Comparison of ENCODE assay signal across 8 cellular contexts in the genomic region with DNA sequence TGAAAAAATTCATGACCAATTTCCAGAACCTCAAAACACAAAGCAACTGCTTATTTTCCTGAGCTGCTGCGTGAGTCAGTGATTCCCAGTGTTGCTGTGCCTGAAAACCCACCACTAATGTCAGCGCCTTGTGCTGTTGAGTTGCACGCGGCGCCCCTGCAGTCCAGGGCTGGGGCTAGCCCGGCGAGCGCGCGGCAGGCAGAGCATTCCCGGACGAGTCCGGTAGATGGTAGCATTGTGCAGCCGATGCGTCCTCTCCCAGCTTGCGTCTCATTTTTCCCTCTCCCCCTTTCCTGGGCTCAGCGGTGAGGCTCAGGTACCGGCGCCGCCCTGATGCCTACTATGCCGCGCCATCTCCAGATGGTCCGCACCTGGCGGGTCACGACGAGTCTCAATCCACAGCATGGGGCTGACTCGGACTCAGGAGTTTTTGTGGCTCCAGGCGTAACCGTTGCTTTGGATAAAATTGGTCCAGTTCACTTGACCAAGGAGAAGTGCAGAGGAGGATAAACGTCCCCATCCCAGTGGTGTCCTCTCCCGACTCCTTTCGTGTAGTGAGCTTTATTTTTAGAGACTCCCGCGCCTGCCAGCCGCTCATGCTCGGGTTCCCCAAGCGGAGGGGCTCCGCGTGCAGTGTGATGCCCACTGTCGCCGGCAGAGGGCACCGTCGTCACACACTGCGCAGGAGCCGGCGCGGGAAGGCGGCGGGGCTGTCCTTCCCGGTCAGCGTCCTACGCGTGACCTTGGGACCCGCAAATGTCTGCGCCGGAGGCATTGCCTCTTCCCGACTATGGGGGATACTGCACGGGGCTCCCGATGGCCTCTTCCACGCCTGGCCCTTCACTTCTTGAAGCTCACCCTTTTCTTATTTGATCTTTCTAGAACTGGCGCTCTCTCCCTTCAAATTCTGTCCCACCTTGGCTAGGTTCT. TPM values are rescaled to one million over a fixed set of nuclear protein-coding genes. Genes with fewer than 3 reads are reported as not detected.
A peak's percentile ranks its signal among the peaks of the same experiment; 100 is the strongest.
DNase-seq lines count a peak whose midpoint lies in the region; ATAC-seq and TF ChIP-seq lines count a peak whose summit lies in the region.

No MANE protein-coding gene starts in this region.

- peaks cover 8 to 17% (median 15%) of the 10 kb centered on the region in 3 donors for H3K27me3 Mint-ChIP-seq in CD14-positive monocyte (ENCODE audit: low read depth in 3 of 3)
- peaks cover 25% of the 10 kb centered on the region for H3K27me3 Mint-ChIP-seq in activated CD4-positive, alpha-beta memory T cell treated with anti-CD3 and anti-CD28 coated beads, Interleukin-2, amount 10 ng/mL, durations not matched to agents 7 days and 5 days

- peaks cover 14% of the 10 kb centered on the region for H3K4me1 Mint-ChIP-seq in CD14-positive monocyte
- H3K4me1 Mint-ChIP-seq in activated CD4-positive, alpha-beta memory T cell treated with anti-CD3 and anti-CD28 coated beads, Interleukin-2, amount 10 ng/mL, durations not matched to agents 7 days and 5 days, result peaks cover 12% of the 10 kb centered on the region

- H3K4me1 ChIP-seq in ectodermal cell (ENCODE audit: control insufficient read depth, insufficient read depth, low read length), result no peaks in the 10 kb centered on the region
- peaks cover 5% of the 10 kb centered on the region for H3K4me1 ChIP-seq in lower lobe of right lung

- intact Hi-C loops in CD14-positive monocyte (cut with micrococcal nuclease) (no loop called here), lower lobe of right lung (cut with DNase I) (no loop called here)

- H3K27me3 ChIP-seq in ectodermal cell (ENCODE audit: control insufficient read depth, insufficient read depth, low read length, poor library complexity, severe bottlenecking), result peaks cover 10% of the 10 kb centered on the region
- no peaks in the 10 kb centered on the region for H3K27me3 ChIP-seq in lower lobe of right lung (ENCODE audit: low read depth)

- ATAC-seq in GM19395 (IDR thresholded peaks at IDR 0.05; ENCODE audit: unreplicated experiment) (peak; percentile 98), HG03521 (IDR thresholded peaks at IDR 0.05; ENCODE audit: unreplicated experiment) (peak; percentile 95), lower lobe of right lung (peak; percentile 97 to 98)

- TF ChIP-seq CTCF in CD14-positive monocyte (IDR thresholded peaks at IDR 0.05) (peak; percentile 98), lower lobe of right lung (IDR thresholded peaks at IDR 0.05) (peak; percentile 78)

- DNase-seq in CD14-positive monocyte (ENCODE audit: low spot score) (peak; percentile 62), NCI-H748 (lab: John Stamatoyannopoulos, UW; ENCODE audit: unreplicated experiment) (peak; percentile 80), lower lobe of right lung (peak; percentile 82)
- peak; percentile 74 for DNase-seq in activated CD4-positive, alpha-beta memory T cell treated with anti-CD3 and anti-CD28 coated beads, Interleukin-2, amount 10 ng/mL, durations not matched to agents 7 days and 5 days
- peak; percentile 61 to 71 for DNase-seq in stimulated activated CD4-positive, alpha-beta T cell treated with anti-CD3 and anti-CD28 coated beads, Interleukin-4, amount 100 ng/mL, for 48 hours (ENCODE audit: low read depth in 2 of 2)

- CTCF ChIA-PET in activated CD4-positive, alpha-beta memory T cell treated with anti-CD3 and anti-CD28 coated beads, Interleukin-2, amount 10 ng/mL, durations not matched to agents 7 days and 5 days (lab: Charles Lee), result interaction anchor here (0.6 to 3.2 kb wide), 41 partner anchors 8 to 749 kb away, joined by 3 to 21 read pairs (median 4); partner anchors contain the start of gene IGFBP7

- H3K9me3 ChIP-seq in ectodermal cell (ENCODE audit: control insufficient read depth, low read length), result no peaks in the 10 kb centered on the region
- H3K9me3 ChIP-seq in lower lobe of right lung, result no peaks in the 10 kb centered on the region

- peaks cover 0 to 4% (median 2%) of the 10 kb centered on the region in 7 donors for H3K9me3 Mint-ChIP-seq in CD14-positive monocyte
- no peaks in the 10 kb centered on the region for H3K9me3 Mint-ChIP-seq in activated CD4-positive, alpha-beta memory T cell treated with anti-CD3 and anti-CD28 coated beads, Interleukin-2, amount 10 ng/mL, durations not matched to agents 7 days and 5 days

- H3K36me3 Mint-ChIP-seq in CD14-positive monocyte, result no peaks in the 10 kb centered on the region
- H3K36me3 Mint-ChIP-seq in activated CD4-positive, alpha-beta memory T cell treated with anti-CD3 and anti-CD28 coated beads, Interleukin-2, amount 10 ng/mL, durations not matched to agents 7 days and 5 days (ENCODE audit: low read depth), result no peaks in the 10 kb centered on the region

- H3K27ac ChIP-seq in ectodermal cell (ENCODE audit: insufficient read depth, low read depth, low read length, poor library complexity, severe bottlenecking), result no peak overlapping the region
- no peak overlapping the region for H3K27ac ChIP-seq in lower lobe of right lung

- POLR2A ChIA-PET in activated CD4-positive, alpha-beta memory T cell treated with anti-CD3 and anti-CD28 coated beads, Interleukin-2, amount 10 ng/mL, durations not matched to agents 7 days and 5 days (lab: Charles Lee), result interaction anchor here (1.1 to 1.2 kb wide), 2 partner anchors 15 to 186 kb away, joined by 3 read pairs; partner anchors contain the start of genes NOA1 and POLR2B

- peak overlapping the region in 1 of 7 donors; percentile 66 for H3K27ac Mint-ChIP-seq in CD14-positive monocyte
- H3K27ac Mint-ChIP-seq in activated CD4-positive, alpha-beta memory T cell treated with anti-CD3 and anti-CD28 coated beads, Interleukin-2, amount 10 ng/mL, durations not matched to agents 7 days and 5 days, result no peak overlapping the region

- H3K4me3 ChIP-seq in ectodermal cell (ENCODE audit: insufficient read depth, low read depth, low read length) (peak overlapping the region; percentile 59), lower lobe of right lung (peak overlapping the region; percentile 67)

- no peaks in the 10 kb centered on the region for H3K36me3 ChIP-seq in ectodermal cell (ENCODE audit: control insufficient read depth, insufficient read depth, low read length)
- H3K36me3 ChIP-seq in lower lobe of right lung, result no peaks in the 10 kb centered on the region

- peak overlapping the region; percentile 93 to 99 for H3K4me3 Mint-ChIP-seq in CD14-positive monocyte
- H3K4me3 Mint-ChIP-seq in activated CD4-positive, alpha-beta memory T cell treated with anti-CD3 and anti-CD28 coated beads, Interleukin-2, amount 10 ng/mL, durations not matched to agents 7 days and 5 days, result peak overlapping the region; percentile 76

- 3 to 4% methylated on average over 61 of the region's 61 CpGs for WGBS in ectodermal cell, 2 experiments

RNA-seq across cellular contexts. Expression of gene IGFBP7, which starts 53.6 kb away (rescaled TPM):
- polyA plus RNA-seq in CD14-positive monocyte, result 10 to 100 TPM; 46.9 to 53.1 TPM
- total RNA-seq in activated CD4-positive, alpha-beta memory T cell treated with anti-CD3 and anti-CD28 coated beads, Interleukin-2, amount 10 ng/mL, durations not matched to agents 7 days and 5 days, result not detected
- 3.0 TPM for polyA plus RNA-seq in ectodermal cell (2013, experiment 1 of 4)
- polyA plus RNA-seq in ectodermal cell (2013, experiment 2 of 4), result 3.3 TPM
- polyA plus RNA-seq in ectodermal cell (2013, experiment 3 of 4), result 5.1 TPM
- polyA plus RNA-seq in ectodermal cell (2013, experiment 4 of 4), result 6.7 TPM
- 322 TPM for total RNA-seq in lower lobe of right lung

Comparison
In these comparisons a context has a peak if more than half of its experiments do, and no peak if none do; other contexts are left out.
1. RNA of gene IGFBP7, which starts 53.6 kb away (total RNA-seq): 322 TPM in lower lobe of right lung (single experiment); not detected in activated CD4-positive, alpha-beta memory T cell treated with anti-CD3 and anti-CD28 coated beads, Interleukin-2, amount 10 ng/mL, durations not matched to agents 7 days and 5 days; every median in the first group is over 100 times any median in the second.
2. Peak in every context shown above with its lines, with median percentiles within 50 percentile points of each other: DNase-seq and ATAC-seq.